ENCODE assay signal across 8 cellular contexts in the genomic region with DNA sequence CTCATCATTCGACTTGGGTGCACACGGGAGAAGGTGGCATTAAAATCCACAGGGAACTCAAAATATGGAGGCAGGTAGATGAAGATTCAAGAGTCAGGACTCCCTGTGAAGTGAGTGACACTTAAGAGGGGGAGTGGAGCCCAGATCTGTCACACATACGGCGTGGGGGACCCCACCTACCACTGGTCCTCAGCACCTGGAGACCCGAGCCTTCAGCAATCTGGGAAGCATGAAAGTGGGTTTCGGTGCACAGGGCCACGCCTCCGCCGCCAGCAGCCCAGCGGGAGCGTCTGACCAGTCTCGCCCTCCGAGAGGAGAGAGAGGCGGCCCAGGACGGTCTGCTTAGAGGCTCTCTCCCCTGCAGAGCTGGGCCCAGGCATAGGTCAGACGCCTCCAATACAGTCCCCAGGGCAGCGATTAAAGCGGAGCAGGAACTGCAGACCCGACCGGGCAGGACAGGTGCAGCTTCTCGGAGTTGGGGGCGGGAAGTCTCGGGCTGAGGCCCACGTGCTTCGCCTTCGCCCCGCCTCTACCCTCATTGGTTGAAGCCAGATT. TPM values are rescaled to one million over a fixed set of nuclear protein-coding genes. Genes with fewer than 3 reads are reported as not detected.
DNase-seq lines count a peak whose midpoint lies in the region; ATAC-seq, FAIRE-seq and TF ChIP-seq lines count a peak whose summit lies in the region.

No MANE protein-coding gene starts in this region.

- peaks cover 44 to 46% of the 10 kb centered on the region in 2 donors for H3K27me3 Mint-ChIP-seq in CD4-positive, alpha-beta memory T cell
- H3K27me3 Mint-ChIP-seq in neural progenitor cell (ENCODE audit: insufficient read depth, low read depth), result peaks cover 2% of the 10 kb centered on the region

- H2BK15ac ChIP-seq in H1 (ENCODE audit: low read length), result no peak overlapping the region

- H3K4me2 ChIP-seq in KMS-11, result peak overlapping the region; percentile 91
- peak overlapping the region; percentile 81 to 87 for H3K4me2 ChIP-seq in H1 (ENCODE audit: insufficient read depth in 1 of 2, low read depth in 2 of 2, low read length in 2 of 2)
- H3K4me2 ChIP-seq in neural progenitor cell, result peak overlapping the region; percentile 69

- CTCF ChIA-PET in CD4-positive, alpha-beta memory T cell (lab: Charles Lee; ENCODE audit: partially characterized antibody), result interaction anchor here (1.0 to 1.8 kb wide), 8 partner anchors 9 to 182 kb away, joined by 3 to 7 read pairs (median 5); no protein-coding TSS in a partner anchor
- CTCF ChIA-PET in H1 (lab: Charles Lee; ENCODE audit: partially characterized antibody), result interaction anchor here (0.6 to 4.8 kb wide), 10 partner anchors 10 to 216 kb away, joined by 3 to 21 read pairs (median 6); a partner anchor contains a TSS

- H2AFZ ChIP-seq in KMS-11 (ENCODE audit: low read depth) (peak overlapping the region; percentile 14; the same call in 1 of the 2 replicates), H1 (ENCODE audit: low read length) (peak overlapping the region; percentile 65; the same call in 1 of the 2 replicates), neural progenitor cell (replicated peaks) (peak overlapping the region; percentile 80)

- peak overlapping the region; percentile 62 for H3K9ac ChIP-seq in KMS-11
- peak overlapping the region; percentile 15 to 58 (median 50) for H3K9ac ChIP-seq in H1 (replicated peaks in 1 of 4; ENCODE audit: extremely low read depth in 1 of 4, low read depth in 3 of 4, low read length in 3 of 4)
- no peak overlapping the region for H3K9ac ChIP-seq in neural progenitor cell

- H4K91ac ChIP-seq in H1 (replicated peaks; ENCODE audit: insufficient read length, low read length), result no peak overlapping the region

- WGBS in H1 (ENCODE audit: extremely low coverage in 1 of 2, insufficient coverage in 1 of 2, insufficient read length in 1 of 2, insufficient replicate concordance in 2 of 2, low coverage in 1 of 2, low lambda C conversion rate in 2 of 2, missing lambda C conversion rate in 1 of 2), 2 experiments, result 9% methylated on average over 24 of the region's 27 CpGs; no CpG with 5 or more reads in 1 of the 2 experiments

- H3K27ac ChIP-seq in CD4-positive, alpha-beta memory T cell (ENCODE audit: low read depth, low read length), result no peak overlapping the region
- H3K27ac ChIP-seq in KMS-11 (peak overlapping the region; percentile 83), H1 (ENCODE audit: low read depth, low read length) (peak overlapping the region; percentile 35; the same call in 1 of the 2 replicates), neural progenitor cell (no peak overlapping the region)

- H3K79me2 ChIP-seq in KMS-11 (ENCODE audit: insufficient read depth, low read depth) (peaks cover 31% of the 10 kb centered on the region), H1 (ENCODE audit: control insufficient read depth in 1 of 2, insufficient read depth in 2 of 2, low read length in 2 of 2) (peaks cover 0 to 15% of the 10 kb centered on the region in 2 experiments; a peak in 1 of 4 replicates), neural progenitor cell (ENCODE audit: low read depth) (peaks cover 17% of the 10 kb centered on the region)

- H2BK120ac ChIP-seq in H1 (replicated peaks; ENCODE audit: low read depth, low read length), result no peak overlapping the region

- peak overlapping the region in 1 of 2 donors; percentile 45 for H3K4me3 ChIP-seq in CD4-positive, alpha-beta memory T cell (ENCODE audit: low read length in 2 of 2)
- H3K4me3 ChIP-seq in KMS-11 (IDR thresholded peaks at IDR 0.05; ENCODE audit: insufficient read depth, low read depth, low read length) (no peak overlapping the region), H1 (ENCODE audit: extremely low read depth in 1 of 4, insufficient read depth in 2 of 4, low read depth in 3 of 4, low read length in 4 of 4) (peak overlapping the region; percentile 38 to 71 (median 67)), neural progenitor cell (peak overlapping the region; percentile 50)

- no peaks in the 10 kb centered on the region for H4K20me1 ChIP-seq in KMS-11 (ENCODE audit: insufficient read depth)
- peaks cover 10% of the 10 kb centered on the region in 2 experiments for H4K20me1 ChIP-seq in H1 (replicated peaks in 1 of 2; ENCODE audit: control insufficient read depth in 1 of 2, insufficient read depth in 2 of 2, low read length in 2 of 2)
- H4K20me1 ChIP-seq in neural progenitor cell (ENCODE audit: low read depth), result peaks cover 25% of the 10 kb centered on the region

- H4K8ac ChIP-seq in H1 (ENCODE audit: extremely low read depth, insufficient read depth, low read length), result peak overlapping the region; percentile 47; the same call in 1 of the 2 replicates

- no peak for ATAC-seq in HG03135 (IDR thresholded peaks at IDR 0.05; ENCODE audit: unreplicated experiment)

- no peak overlapping the region for H3K18ac ChIP-seq in H1 (ENCODE audit: extremely low read depth, low read length)

- no peaks in the 10 kb centered on the region for H3K9me3 Mint-ChIP-seq in CD4-positive, alpha-beta memory T cell
- H3K9me3 Mint-ChIP-seq in neural progenitor cell, result no peaks in the 10 kb centered on the region

- no peak overlapping the region for H3K14ac ChIP-seq in H1 (ENCODE audit: insufficient read length)

- no peak overlapping the region for H3K4ac ChIP-seq in H1 (replicated peaks; ENCODE audit: insufficient read length, low read depth, low read length)

- H3K36me3 Mint-ChIP-seq in CD4-positive, alpha-beta memory T cell, result no peaks in the 10 kb centered on the region
- H3K36me3 Mint-ChIP-seq in neural progenitor cell, result no peaks in the 10 kb centered on the region

- H3K9me3 ChIP-seq in CD4-positive, alpha-beta memory T cell (ENCODE audit: control insufficient read depth in 1 of 2, low read length in 2 of 2), result no peaks in the 10 kb centered on the region
- H3K9me3 ChIP-seq in H1 (ENCODE audit: insufficient read depth in 2 of 2, low read depth in 1 of 2, low read length in 1 of 2) (no peaks in the 10 kb centered on the region), neural progenitor cell (ENCODE audit: low read depth) (no peaks in the 10 kb centered on the region)

- TF ChIP-seq EP300 in H1 (IDR thresholded peaks at IDR 0.05; ENCODE audit: borderline replicate concordance in 1 of 2, low read depth in 2 of 2, low read length in 2 of 2), result peak in 1 of 2 experiments; percentile 28; a peak in 1 of 3 replicates

- H2BK12ac ChIP-seq in H1 (ENCODE audit: low read depth, low read length), result peak overlapping the region; percentile 1; the same call in 1 of the 2 replicates

- peaks cover 14% of the 10 kb centered on the region for H3K23me2 ChIP-seq in H1 (ENCODE audit: low read depth, low read length)

- no peaks in the 10 kb centered on the region for H3K36me3 ChIP-seq in CD4-positive, alpha-beta memory T cell (ENCODE audit: insufficient read depth, low read length)
- H3K36me3 ChIP-seq in KMS-11 (ENCODE audit: insufficient read depth), result no peaks in the 10 kb centered on the region
- peaks cover 0 to 5% (median 0%) of the 10 kb centered on the region in 4 experiments; a peak in 3 of 8 replicates for H3K36me3 ChIP-seq in H1 (ENCODE audit: control insufficient read depth in 2 of 4, insufficient read depth in 4 of 4, low read length in 3 of 4)
- no peaks in the 10 kb centered on the region for H3K36me3 ChIP-seq in neural progenitor cell

- H2AK5ac ChIP-seq in H1 (ENCODE audit: low read depth, low read length), result no peak overlapping the region

- TF ChIP-seq CTCF in KMS-11 (conservative IDR thresholded peaks at IDR 0.05; ENCODE audit: low read depth, low read length) (no peak), H1 (IDR thresholded peaks at IDR 0.05; ENCODE audit: control extremely low read depth in 1 of 3, insufficient read depth in 1 of 3, low read depth in 1 of 3, low read length in 3 of 3) (no peak), neural progenitor cell (IDR thresholded peaks at IDR 0.05) (no peak)

- H2BK20ac ChIP-seq in H1 (ENCODE audit: low read length), result no peak overlapping the region

- POLR2A ChIA-PET in CD4-positive, alpha-beta memory T cell (lab: Charles Lee; ENCODE audit: partially characterized antibody), result interaction anchor here (0.6 to 1.7 kb wide), 10 partner anchors 8 to 581 kb away, joined by 3 to 19 read pairs (median 5); a partner anchor contains a TSS
- POLR2A ChIA-PET in H1 (lab: Charles Lee; ENCODE audit: partially characterized antibody), result interaction anchor here (0.6 to 3.5 kb wide), 9 partner anchors 10 to 172 kb away, joined by 3 to 24 read pairs (median 6); a partner anchor contains a TSS

- H4K5ac ChIP-seq in H1 (ENCODE audit: insufficient read length, low read depth, low read length), result no peak overlapping the region

- peak overlapping the region in 3 of 7 donors; percentile 5 to 86 (median 60) for H3K27ac Mint-ChIP-seq in CD4-positive, alpha-beta memory T cell
- no peak overlapping the region for H3K27ac Mint-ChIP-seq in neural progenitor cell

- H3K4me1 Mint-ChIP-seq in CD4-positive, alpha-beta memory T cell, result peaks cover 5 to 23% (median 13%) of the 10 kb centered on the region in 4 donors
- H3K4me1 Mint-ChIP-seq in neural progenitor cell, result peaks cover 10% of the 10 kb centered on the region

- peak overlapping the region; percentile 38 to 82 (median 63) for H3K4me3 Mint-ChIP-seq in CD4-positive, alpha-beta memory T cell
- peak overlapping the region; percentile 85 for H3K4me3 Mint-ChIP-seq in neural progenitor cell

- no peak overlapping the region for H3K23ac ChIP-seq in H1 (ENCODE audit: insufficient read length)

- peaks cover 6% of the 10 kb centered on the region for H3F3A ChIP-seq in neural progenitor cell (ENCODE audit: low read depth)

- H3K79me1 ChIP-seq in H1 (ENCODE audit: low read depth, low read length), result peaks cover 3% of the 10 kb centered on the region

- FAIRE-seq in H1 (lab: Jason Lieb, UNC), result no peak

- no peak overlapping the region for H2BK5ac ChIP-seq in H1 (ENCODE audit: low read depth, low read length)

- no peak overlapping the region for H3K56ac ChIP-seq in H1 (replicated peaks; ENCODE audit: insufficient read length, low read depth, low read length)

- DNase-seq in CD4-positive, alpha-beta memory T cell, result no peak
- no peak for DNase-seq in H1 (ENCODE audit: low read depth in 1 of 2, low spot score in 2 of 2)
- no peak for DNase-seq in neural progenitor cell (ENCODE audit: low spot score)
- no peak for DNase-seq in SK-N-DZ (ENCODE audit: low spot score)
- DNase-seq in effector CD4-positive, alpha-beta T cell, result no peak
- DNase-seq in NOMO-1 treated with DMSO at 0.1 percent for 48 hours (lab: John Stamatoyannopoulos, UW; ENCODE audit: unreplicated experiment), result no peak

- intact Hi-C loops in CD4-positive, alpha-beta memory T cell (cut with micrococcal nuclease), result loop anchor here (1.0 to 2.0 kb wide), 4 partner anchors 8 to 172 kb away; a partner anchor contains a TSS

- TF ChIP-seq POLR2A in H1 (IDR thresholded peaks at IDR 0.05; ENCODE audit: control extremely low read depth in 1 of 2, low read depth in 2 of 2, low read length in 2 of 2), result peak in 1 of 2 experiments; percentile 69; a peak in 2 of 3 replicates

- peaks cover 19% of the 10 kb centered on the region for H3K4me1 ChIP-seq in CD4-positive, alpha-beta memory T cell (ENCODE audit: insufficient read depth, low read length)
- H3K4me1 ChIP-seq in KMS-11 (ENCODE audit: low read depth, poor library complexity, severe bottlenecking) (peaks cover 70% of the 10 kb centered on the region), H1 (replicated peaks in 1 of 4; ENCODE audit: control insufficient read depth in 3 of 4, insufficient read depth in 4 of 4, low read length in 3 of 4) (peaks cover 0 to 15% (median 6%) of the 10 kb centered on the region in 4 experiments; a peak in 6 of 7 replicates), neural progenitor cell (peaks cover 7% of the 10 kb centered on the region)

- peaks cover 54% of the 10 kb centered on the region for H3K27me3 ChIP-seq in CD4-positive, alpha-beta memory T cell (ENCODE audit: insufficient read depth, low read length)
- H3K27me3 ChIP-seq in KMS-11 (ENCODE audit: insufficient read depth, low read depth) (no peaks in the 10 kb centered on the region), H1 (replicated peaks in 1 of 4; ENCODE audit: control insufficient read depth in 3 of 4, extremely low read depth in 1 of 4, insufficient read depth in 3 of 4, low read length in 3 of 4) (peaks cover 0 to 6% (median 0%) of the 10 kb centered on the region in 4 experiments; a peak in 3 of 7 replicates), neural progenitor cell (peaks cover 16% of the 10 kb centered on the region)

- no peak for TF ChIP-seq RAD21 in H1 (IDR thresholded peaks at IDR 0.05 in 1 of 2, conservative IDR thresholded peaks at IDR 0.05 in 1 of 2; ENCODE audit: low read depth in 2 of 2, low read length in 2 of 2)

RNA-seq across cellular contexts. Expression of a gene that starts 0.6 kb away (rescaled TPM):
- 1 to 10 TPM; 2.1 to 2.3 TPM for total RNA-seq in CD4-positive, alpha-beta memory T cell
- polyA plus RNA-seq in CD4-positive, alpha-beta memory T cell, result 1 to 10 TPM; 1.1 to 3.2 TPM
- 24.6 and 25.6 TPM in 2 replicates for total RNA-seq in H1 (2021; fragmentation: NEBNext Ultra II Directional; extraction: Animal tissue kit (Norgen Biotek cat#: 25700))
- polyA plus RNA-seq in H1 (2011; rRNA removed), result 30.9 and 36.4 TPM in 2 replicates
- 21.7 TPM for polyA plus RNA-seq in H1 (2011; cell fraction: cytosol; rRNA removed)
- 65.2 TPM for polyA plus RNA-seq in H1 (2011; cell fraction: nucleus; rRNA removed)
- polyA plus RNA-seq in H1 (2012, experiment 1 of 2), result 13.3 to 27.8 TPM (median 23.7 TPM) in 4 replicates
- polyA plus RNA-seq in H1 (2012, experiment 2 of 2), result 25.4 TPM
- 24.7 TPM for polyA plus RNA-seq in H1 (2013, experiment 1 of 2)
- polyA plus RNA-seq in H1 (2013, experiment 2 of 2), result 24.9 TPM
- 18.3 and 19.1 TPM in 2 replicates for polyA minus RNA-seq in H1 (2011; rRNA and poly(A)+ RNA removed)
- 19.2 TPM for polyA minus RNA-seq in H1 (2011; cell fraction: cytosol; rRNA and poly(A)+ RNA removed)
- polyA minus RNA-seq in H1 (2011; cell fraction: nucleus; rRNA and poly(A)+ RNA removed), result 24.4 TPM
- total RNA-seq in neural progenitor cell (ENCODE audit: low replicate concordance), result 9.4 and 22.8 TPM in 2 replicates
- polyA plus RNA-seq in SK-N-DZ (2014; cell fraction: cytosol; rRNA removed), result 26.4 TPM in 2 replicates
- 65.9 and 66.7 TPM in 2 replicates for polyA plus RNA-seq in SK-N-DZ (2014; cell fraction: nucleus; rRNA removed)

RNA-seq across cellular contexts. Expression of a gene that starts 27.9 kb away (rescaled TPM):
- 10 to 100 TPM; 22.2 to 22.5 TPM for total RNA-seq in CD4-positive, alpha-beta memory T cell
- polyA plus RNA-seq in CD4-positive, alpha-beta memory T cell, result 1 to 10 TPM; 1.0 to 5.8 TPM
- 7.4 and 7.6 TPM in 2 replicates for total RNA-seq in H1 (2021; fragmentation: NEBNext Ultra II Directional; extraction: Animal tissue kit (Norgen Biotek cat#: 25700))
- polyA plus RNA-seq in H1 (2011; rRNA removed), result 2.4 and 2.7 TPM in 2 replicates
- 3.0 TPM for polyA plus RNA-seq in H1 (2011; cell fraction: cytosol; rRNA removed)
- polyA plus RNA-seq in H1 (2011; cell fraction: nucleus; rRNA removed), result 4.6 TPM
- 3.8 to 4.6 TPM (median 4.2 TPM) in 4 replicates for polyA plus RNA-seq in H1 (2012, experiment 1 of 2)
- 0.77 TPM for polyA plus RNA-seq in H1 (2012, experiment 2 of 2)
- 1.8 TPM for polyA plus RNA-seq in H1 (2013, experiment 1 of 2)
- polyA plus RNA-seq in H1 (2013, experiment 2 of 2), result 2.0 TPM
- polyA minus RNA-seq in H1 (2011; rRNA and poly(A)+ RNA removed), result 20.6 and 21.1 TPM in 2 replicates
- 6.9 TPM for polyA minus RNA-seq in H1 (2011; cell fraction: cytosol; rRNA and poly(A)+ RNA removed)
- polyA minus RNA-seq in H1 (2011; cell fraction: nucleus; rRNA and poly(A)+ RNA removed), result 18.3 TPM
- 6.7 and 7.3 TPM in 2 replicates for total RNA-seq in neural progenitor cell (ENCODE audit: low replicate concordance)
- polyA plus RNA-seq in SK-N-DZ (2014; cell fraction: cytosol; rRNA removed), result 4.4 and 4.9 TPM in 2 replicates
- 4.1 and 5.1 TPM in 2 replicates for polyA plus RNA-seq in SK-N-DZ (2014; cell fraction: nucleus; rRNA removed)

RNA-seq across cellular contexts. Expression of a gene that starts 54.9 kb away (rescaled TPM):
- 1,000 to 10,000 TPM; 1,622 to 1,664 TPM for total RNA-seq in CD4-positive, alpha-beta memory T cell
- polyA plus RNA-seq in CD4-positive, alpha-beta memory T cell, result 1,000 to 10,000 TPM; 1,304 to 1,786 TPM
- total RNA-seq in H1 (2021; fragmentation: NEBNext Ultra II Directional; extraction: Animal tissue kit (Norgen Biotek cat#: 25700)), result 1,993 and 2,006 TPM in 2 replicates
- 4,427 and 4,892 TPM in 2 replicates for polyA plus RNA-seq in H1 (2011; rRNA removed)
- polyA plus RNA-seq in H1 (2011; cell fraction: cytosol; rRNA removed), result 5,729 TPM
- polyA plus RNA-seq in H1 (2011; cell fraction: nucleus; rRNA removed), result 1,855 TPM
- 3,132 to 3,522 TPM (median 3,375 TPM) in 4 replicates for polyA plus RNA-seq in H1 (2012, experiment 1 of 2)
- polyA plus RNA-seq in H1 (2012, experiment 2 of 2), result 5,820 TPM
- 3,402 TPM for polyA plus RNA-seq in H1 (2013, experiment 1 of 2)
- polyA plus RNA-seq in H1 (2013, experiment 2 of 2), result 3,308 TPM
- polyA minus RNA-seq in H1 (2011; rRNA and poly(A)+ RNA removed), result 609 and 632 TPM in 2 replicates
- 823 TPM for polyA minus RNA-seq in H1 (2011; cell fraction: cytosol; rRNA and poly(A)+ RNA removed)
- polyA minus RNA-seq in H1 (2011; cell fraction: nucleus; rRNA and poly(A)+ RNA removed), result 843 TPM
- total RNA-seq in neural progenitor cell (ENCODE audit: low replicate concordance), result 2,064 and 2,640 TPM in 2 replicates
- polyA plus RNA-seq in SK-N-DZ (2014; cell fraction: cytosol; rRNA removed), result 1,887 and 2,362 TPM in 2 replicates
- polyA plus RNA-seq in SK-N-DZ (2014; cell fraction: nucleus; rRNA removed), result 1,256 and 1,841 TPM in 2 replicates

RNA-seq across cellular contexts. Expression of a gene that starts 55.0 kb away (rescaled TPM):
- 10 to 100 TPM; 30.5 to 31.3 TPM for total RNA-seq in CD4-positive, alpha-beta memory T cell
- polyA plus RNA-seq in CD4-positive, alpha-beta memory T cell, result 1 to 10 TPM; 4.3 to 9.2 TPM
- 18.3 and 18.8 TPM in 2 replicates for total RNA-seq in H1 (2021; fragmentation: NEBNext Ultra II Directional; extraction: Animal tissue kit (Norgen Biotek cat#: 25700))
- polyA plus RNA-seq in H1 (2011; rRNA removed), result 9.7 and 16.2 TPM in 2 replicates
- 14.4 TPM for polyA plus RNA-seq in H1 (2011; cell fraction: cytosol; rRNA removed)
- 38.1 TPM for polyA plus RNA-seq in H1 (2011; cell fraction: nucleus; rRNA removed)
- polyA plus RNA-seq in H1 (2012, experiment 1 of 2), result 13.0 to 19.6 TPM (median 17.2 TPM) in 4 replicates
- polyA plus RNA-seq in H1 (2012, experiment 2 of 2), result 17.2 TPM
- polyA plus RNA-seq in H1 (2013, experiment 1 of 2), result 10.1 TPM
- polyA plus RNA-seq in H1 (2013, experiment 2 of 2), result 9.4 TPM
- 9.7 and 10.9 TPM in 2 replicates for polyA minus RNA-seq in H1 (2011; rRNA and poly(A)+ RNA removed)
- 12.3 TPM for polyA minus RNA-seq in H1 (2011; cell fraction: cytosol; rRNA and poly(A)+ RNA removed)
- polyA minus RNA-seq in H1 (2011; cell fraction: nucleus; rRNA and poly(A)+ RNA removed), result 21.2 TPM
- 6.7 and 14.2 TPM in 2 replicates for total RNA-seq in neural progenitor cell (ENCODE audit: low replicate concordance)
- 18.6 and 18.9 TPM in 2 replicates for polyA plus RNA-seq in SK-N-DZ (2014; cell fraction: cytosol; rRNA removed)
- 30.0 and 36.0 TPM in 2 replicates for polyA plus RNA-seq in SK-N-DZ (2014; cell fraction: nucleus; rRNA removed)

Comparison
In these comparisons a context has a peak if more than half of its experiments do, and no peak if none do; other contexts are left out.
1. H3K27ac ChIP-seq: peak in KMS-11 (single experiment) and H1 (single experiment); none in CD4-positive, alpha-beta memory T cell (single experiment) and neural progenitor cell (single experiment).
2. H2AFZ ChIP-seq: peak in every context shown above with its lines; median percentile 80 in neural progenitor cell; 65 in H1; 14 in KMS-11.
3. Peak in every context shown above with its lines, with median percentiles within 50 percentile points of each other: H3K4me2 ChIP-seq.